In the genomic region with DNA sequence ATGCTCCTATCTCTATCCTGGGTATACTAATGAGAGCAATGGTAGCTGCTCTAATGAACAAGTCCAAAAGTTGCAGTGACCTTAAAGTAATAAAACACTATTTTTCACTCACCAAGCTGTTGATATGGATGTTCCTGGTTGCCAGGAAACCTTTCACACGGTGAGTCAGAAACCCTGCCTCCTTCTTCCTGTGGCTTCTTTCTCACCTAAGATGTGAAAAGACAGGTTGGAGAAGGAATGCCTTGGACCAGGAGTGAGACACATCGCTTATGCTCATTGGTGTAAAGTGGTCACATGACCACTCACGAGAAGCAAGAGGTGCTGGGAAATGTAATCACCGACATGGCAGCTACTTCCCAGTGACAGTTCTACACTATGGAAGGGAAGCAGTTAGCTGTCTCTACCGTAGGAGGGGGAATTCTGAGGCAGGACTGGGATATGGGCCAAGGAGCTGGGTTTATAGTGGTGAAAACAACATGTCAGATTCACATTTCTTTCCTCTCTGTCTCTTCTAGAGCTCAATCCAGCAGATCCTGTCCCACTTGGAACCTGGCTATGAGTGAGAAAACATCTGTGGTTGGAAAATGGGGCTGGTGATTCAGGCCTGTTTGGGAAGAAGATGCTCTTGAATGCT, we compare ENCODE assay signal across 13 cellular contexts.
DNase-seq lines count a peak whose midpoint lies in the region; ATAC-seq and TF ChIP-seq lines count a peak whose summit lies in the region.
"Had no signal": no experiment of that assay in that cellular context is flagged by ENCODE, and none has a peak within 500 bp of the region (broad histone marks: within the 10 kb centered on the region; RNA-seq: fewer than 3 reads in every experiment).

No MANE protein-coding gene starts in this region.

- TF ChIP-seq CTCF in AG10803 (conservative IDR thresholded peaks at IDR 0.05; ENCODE audit: low read length), result no peak

- H3K4me3 ChIP-seq in AG10803 (ENCODE audit: low read length), result no peak overlapping the region
- H3K4me3 ChIP-seq: ovary had no signal

- no peak for ATAC-seq in HG02885 (IDR thresholded peaks at IDR 0.05; ENCODE audit: poor library complexity, unreplicated experiment)

- DNase-seq in AG10803 (ENCODE audit: low read depth) (peak; percentile 44), LHCN-M2 (ENCODE audit: low read depth) (peak; percentile 54), dermis blood vessel endothelial cell (peak; percentile 5), lung microvascular endothelial cell (ENCODE audit: low read depth in 2 of 2) (peak; percentile 2 to 4), DMS79 treated with DMSO at 0.1 percent for 48 hours (lab: John Stamatoyannopoulos, UW) (no peak), NCI-H1048 (lab: John Stamatoyannopoulos, UW) (no peak), foreskin melanocyte (no peak)
- DNase-seq: activated CD4-positive, alpha-beta memory T cell treated with anti-CD3 and anti-CD28 coated beads for 36 hours; DND-41; immature natural killer cell; NCI-H2227 treated with DMSO at 0.1 percent for 48 hours; ovary had no signal

Comparison
In these comparisons a context has a peak if more than half of its experiments do, and no peak if none do; other contexts are left out.
1. DNase-seq: peak in AG10803 (single experiment), LHCN-M2 (single experiment), dermis blood vessel endothelial cell (single experiment) and lung microvascular endothelial cell (2 of 2); none in DMS79 treated with DMSO at 0.1 percent for 48 hours (single experiment), NCI-H1048 (single experiment) and foreskin melanocyte (single experiment).